Comparison of ENCODE assay signal across 9 cellular contexts in genomic region chr1:180911640-180912161, GRCh38. TPM values are rescaled to one million over a fixed set of nuclear protein-coding genes. Genes with fewer than 3 reads are reported as not detected.
DNase-seq lines count a peak whose midpoint lies in the region; ATAC-seq and TF ChIP-seq lines count a peak whose summit lies in the region.
"Had no signal": no experiment of that assay in that cellular context is flagged by ENCODE, and none has a peak within 500 bp of the region (broad histone marks: within the 10 kb centered on the region; RNA-seq: fewer than 3 reads in every experiment).

No MANE protein-coding gene starts in this region.

- peak overlapping the region; percentile 75 for H3K27ac ChIP-seq in fibroblast of lung (ENCODE audit: insufficient read depth, low read length)

- H3K4me2 ChIP-seq in fibroblast of lung (ENCODE audit: extremely low read depth, insufficient read depth, low read length), result peak overlapping the region; percentile 92

- peaks cover 4% of the 10 kb centered on the region for H3K79me2 ChIP-seq in fibroblast of lung (ENCODE audit: control insufficient read depth, insufficient read depth, low read length)

- no peaks in the 10 kb centered on the region for H3K27me3 ChIP-seq in fibroblast of lung (ENCODE audit: control insufficient read depth, insufficient read depth, low read length)

- no peaks in the 10 kb centered on the region for H3K36me3 ChIP-seq in fibroblast of lung (ENCODE audit: control insufficient read depth, insufficient read depth, low read length)

- H3K9me3 ChIP-seq in fibroblast of lung (ENCODE audit: control insufficient read depth, insufficient read depth, low read depth, low read length), result no peaks in the 10 kb centered on the region

- intact Hi-C loops in CD14-positive monocyte (cut with micrococcal nuclease), result no loop called here

- peaks cover 5% of the 10 kb centered on the region for H3K4me1 ChIP-seq in fibroblast of lung (ENCODE audit: control insufficient read depth, extremely low read depth, insufficient read depth, low read length)

- H3K27ac Mint-ChIP-seq in CD14-positive monocyte (peak overlapping the region in 2 of 7 donors; percentile 7 to 31), nephron progenitor cell (no peak overlapping the region)

- H3K4me3 Mint-ChIP-seq in CD14-positive monocyte (peak overlapping the region; percentile 75 to 87), nephron progenitor cell (peak overlapping the region; percentile 78)

- peaks cover 12% of the 10 kb centered on the region for H3K4me1 Mint-ChIP-seq in CD14-positive monocyte
- peaks cover 32% of the 10 kb centered on the region for H3K4me1 Mint-ChIP-seq in nephron progenitor cell

- peak overlapping the region; percentile 55 to 73 (median 60) for H3K4me3 ChIP-seq in fibroblast of lung (replicated peaks in 1 of 4; ENCODE audit: control extremely low read depth in 1 of 4, insufficient read depth in 1 of 4, low read depth in 3 of 4, low read length in 4 of 4)

- no peak for DNase-seq in CD14-positive monocyte (ENCODE audit: low spot score)
- peak; percentile 26 to 37 for DNase-seq in NCI-H446 (lab: John Stamatoyannopoulos, UW)
- DNase-seq in fibroblast of lung (ENCODE audit: low read depth in 2 of 2), result peak; percentile 21 to 39
- DNase-seq in nephron progenitor cell, result no peak
- DNase-seq in SKM-1 treated with dmso at 0.1 percent for 144 hours (lab: John Stamatoyannopoulos, UW; ENCODE audit: unreplicated experiment), result no peak
- DNase-seq in dedifferentiated amniotic fluid mesenchymal stem cell (ENCODE audit: extremely low spot score), result no peak

- ATAC-seq in GM19455 (IDR thresholded peaks at IDR 0.05; ENCODE audit: unreplicated experiment) (no peak), GM21786 (IDR thresholded peaks at IDR 0.05; ENCODE audit: unreplicated experiment) (no peak)
- ATAC-seq: HCT116 had no signal

- H3K9me3 Mint-ChIP-seq in CD14-positive monocyte (peaks cover 0 to 4% (median 2%) of the 10 kb centered on the region in 7 donors), nephron progenitor cell (no peaks in the 10 kb centered on the region)

- H3K36me3 Mint-ChIP-seq in CD14-positive monocyte (peaks cover 0 to 3% of the 10 kb centered on the region in 2 donors), nephron progenitor cell (ENCODE audit: low read depth) (no peaks in the 10 kb centered on the region)

- peak overlapping the region; percentile 85 for H3K9ac ChIP-seq in fibroblast of lung (ENCODE audit: insufficient read depth, low read length)

- peak overlapping the region; percentile 80 for H2AFZ ChIP-seq in fibroblast of lung (ENCODE audit: low read length)

- H3K27me3 Mint-ChIP-seq in CD14-positive monocyte (ENCODE audit: low read depth in 3 of 3) (peaks cover 40 to 63% (median 44%) of the 10 kb centered on the region in 3 donors), nephron progenitor cell (ENCODE audit: low read depth, poor library complexity) (peaks cover 33% of the 10 kb centered on the region)

- TF ChIP-seq CTCF in CD14-positive monocyte (IDR thresholded peaks at IDR 0.05) (no peak), fibroblast of lung (conservative IDR thresholded peaks at IDR 0.05 in 1 of 2, IDR thresholded peaks at IDR 0.05 in 1 of 2; ENCODE audit: low read depth in 1 of 2, low read length in 2 of 2) (no peak), nephron progenitor cell (IDR thresholded peaks at IDR 0.05) (no peak)

- H4K20me1 ChIP-seq in fibroblast of lung (ENCODE audit: control insufficient read depth, extremely low read depth, insufficient read depth, low read length), result no peaks in the 10 kb centered on the region

RNA-seq across cellular contexts. Expression of gene KIAA1614, which starts 1.0 kb away (rescaled TPM):
- polyA plus RNA-seq in CD14-positive monocyte, result not detected
- total RNA-seq in fibroblast of lung, result 7.7 and 8.1 TPM in 2 replicates
- 2.0 and 3.0 TPM in 2 replicates for polyA plus RNA-seq in fibroblast of lung
- 3.9 TPM in 2 replicates for polyA plus RNA-seq in fibroblast of lung (2012)
- polyA minus RNA-seq in fibroblast of lung (ENCODE audit: low replicate concordance), result 0.96 and 1.5 TPM in 2 replicates

Comparison
In these comparisons a context has a peak if more than half of its experiments do, and no peak if none do; other contexts are left out.
1. DNase-seq: peak in NCI-H446 (2 of 2) and fibroblast of lung (2 of 2); none in CD14-positive monocyte (single experiment), nephron progenitor cell (single experiment), SKM-1 treated with dmso at 0.1 percent for 144 hours (single experiment) and dedifferentiated amniotic fluid mesenchymal stem cell (single experiment).